Comparison of ENCODE assay signal across 30 cellular contexts in the genomic region with DNA sequence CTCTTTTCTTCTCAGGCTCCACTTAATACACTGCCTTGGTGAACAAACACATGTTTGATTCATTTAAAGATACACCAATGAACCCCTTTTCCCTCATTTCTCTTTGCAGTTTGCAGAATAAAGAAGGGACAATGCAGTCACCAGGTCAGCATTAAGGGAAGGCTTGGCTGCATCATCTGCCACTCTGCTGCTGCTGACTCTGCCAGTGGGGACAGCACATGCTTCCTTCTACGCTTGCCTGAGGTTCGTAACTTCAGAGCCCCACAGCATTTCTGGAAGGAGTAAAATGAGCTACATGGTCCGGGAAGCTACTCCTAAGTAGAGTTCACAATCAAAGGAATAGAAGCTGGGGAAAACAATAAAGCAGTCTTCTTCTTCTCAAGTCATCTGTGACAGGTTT.
"Had no signal": no experiment of that assay in that cellular context is flagged by ENCODE, and none has a peak within 500 bp of the region (broad histone marks: within the 10 kb centered on the region; RNA-seq: fewer than 3 reads in every experiment).

No MANE protein-coding gene starts in this region.

- H3K27me3 Mint-ChIP-seq: activated CD4-positive, alpha-beta memory T cell treated with anti-CD3 and anti-CD28 coated beads for 36 hours; activated CD4-positive, alpha-beta T cell treated with anti-CD3 and anti-CD28 coated beads for 36 hours; activated CD4-positive, alpha-beta T cell treated with anti-CD3 and anti-CD28 coated beads, Interleukin-2, amount 10 ng/mL, durations not matched to agents 24 days and 14 days; activated CD8-positive, alpha-beta memory T cell treated with anti-CD3 and anti-CD28 coated beads, Interleukin-2, amount 10 ng/mL, durations not matched to agents 7 days and 5 days; activated naive CD4-positive, alpha-beta T cell treated with anti-CD3 and anti-CD28 coated beads, Interleukin-2, amount 50 U/mL, for 24 hours; activated naive CD8-positive, alpha-beta T cell treated with anti-CD3 and anti-CD28 coated beads for 36 hours had no signal

- H3K9me3 Mint-ChIP-seq: dendritic cell treated with granulocyte-macrophage colony-stimulating factor and Interleukin-4, amounts not matched to agents 40 ng/mL and 50 ng/mL, for 4 days had no signal

- H3K4me1 ChIP-seq: adrenal gland, body of pancreas had no signal

- H3K27ac ChIP-seq: adrenal gland, body of pancreas, coronary artery, WERI-Rb-1 had no signal

- H3K4me3 ChIP-seq: adrenal gland, body of pancreas, coronary artery, dorsolateral prefrontal cortex had no signal

- H3K27ac Mint-ChIP-seq: activated CD4-positive, alpha-beta memory T cell treated with anti-CD3 and anti-CD28 coated beads for 36 hours; activated CD4-positive, alpha-beta T cell treated with anti-CD3 and anti-CD28 coated beads for 36 hours; activated CD4-positive, alpha-beta T cell treated with anti-CD3 and anti-CD28 coated beads, Interleukin-2, amount 10 ng/mL, durations not matched to agents 24 days and 14 days; activated CD8-positive, alpha-beta memory T cell treated with anti-CD3 and anti-CD28 coated beads, Interleukin-2, amount 10 ng/mL, durations not matched to agents 7 days and 5 days; activated naive CD4-positive, alpha-beta T cell treated with anti-CD3 and anti-CD28 coated beads for 36 hours; activated naive CD4-positive, alpha-beta T cell treated with anti-CD3 and anti-CD28 coated beads, Interleukin-2, amount 50 U/mL, for 24 hours; activated naive CD8-positive, alpha-beta T cell treated with anti-CD3 and anti-CD28 coated beads for 36 hours; activated naive CD8-positive, alpha-beta T cell treated with anti-CD3 and anti-CD28 coated beads, Interleukin-2, amount 50 U/mL, for 24 hours; activated T-helper 1 cell treated with anti-CD3 and anti-CD28 coated beads, Interleukin-12 subunit alpha, Interleukin-12 subunit beta, Interleukin-2, Interleukin-4 antibody, amounts not matched to agents 30 ng/mL and 10 ng/mL and 1 ng/mL, durations not matched to agents 14 hours and 24 hours and 36 hours; activated T-helper 2 cell treated with anti-CD3 and anti-CD28 coated beads, Interferon-gamma antibody, Interleukin-2, Interleukin-4, amounts not matched to agents 10 μg/mL and 5 μg/mL and 100 μg/mL, durations not matched to agents 14 hours and 24 hours and 36 hours; dendritic cell treated with granulocyte-macrophage colony-stimulating factor and Interleukin-4, amounts not matched to agents 40 ng/mL and 50 ng/mL, for 4 days; endodermal cell had no signal

- H3K27me3 ChIP-seq: adrenal gland, body of pancreas had no signal

- H3K36me3 ChIP-seq: adrenal gland, WERI-Rb-1 had no signal

- H3K4me3 Mint-ChIP-seq: activated CD4-positive, alpha-beta memory T cell treated with anti-CD3 and anti-CD28 coated beads for 36 hours; activated CD4-positive, alpha-beta T cell treated with anti-CD3 and anti-CD28 coated beads for 36 hours; activated CD4-positive, alpha-beta T cell treated with anti-CD3 and anti-CD28 coated beads, Interleukin-2, amount 10 ng/mL, durations not matched to agents 24 days and 14 days; activated CD8-positive, alpha-beta memory T cell treated with anti-CD3 and anti-CD28 coated beads, Interleukin-2, amount 10 ng/mL, durations not matched to agents 7 days and 5 days; activated CD8-positive, alpha-beta T cell treated with anti-CD3 and anti-CD28 coated beads, Interleukin-2, amount 10 ng/mL, durations not matched to agents 7 days and 5 days; activated naive CD4-positive, alpha-beta T cell treated with anti-CD3 and anti-CD28 coated beads for 36 hours; activated naive CD4-positive, alpha-beta T cell treated with anti-CD3 and anti-CD28 coated beads, Interleukin-2, amount 50 U/mL, for 24 hours; activated naive CD8-positive, alpha-beta T cell treated with anti-CD3 and anti-CD28 coated beads for 36 hours; activated naive CD8-positive, alpha-beta T cell treated with anti-CD3 and anti-CD28 coated beads, Interleukin-2, amount 50 U/mL, for 24 hours; activated T-helper 1 cell treated with anti-CD3 and anti-CD28 coated beads, Interleukin-12 subunit alpha, Interleukin-12 subunit beta, Interleukin-2, Interleukin-4 antibody, amounts not matched to agents 30 ng/mL and 10 ng/mL and 1 ng/mL, durations not matched to agents 14 hours and 24 hours and 36 hours; dendritic cell treated with granulocyte-macrophage colony-stimulating factor and Interleukin-4, amounts not matched to agents 40 ng/mL and 50 ng/mL, for 4 days; endodermal cell had no signal

- H3K4me1 Mint-ChIP-seq: endodermal cell had no signal

- H3K36me3 Mint-ChIP-seq: activated CD8-positive, alpha-beta memory T cell treated with anti-CD3 and anti-CD28 coated beads, Interleukin-2, amount 10 ng/mL, durations not matched to agents 7 days and 5 days had no signal

- DNase-seq: activated CD4-positive, alpha-beta memory T cell treated with anti-CD3 and anti-CD28 coated beads for 36 hours; activated CD4-positive, alpha-beta T cell treated with anti-CD3 and anti-CD28 coated beads for 36 hours; activated CD4-positive, CD25-positive, alpha-beta regulatory T cell; activated CD4-positive, CD25-positive, alpha-beta regulatory T cell treated with anti-CD3 and anti-CD28 coated beads, Interleukin-2, amount 50 U/mL, for 72 hours; activated CD8-positive, alpha-beta memory T cell treated with anti-CD3 and anti-CD28 coated beads, Interleukin-2, amount 10 ng/mL, durations not matched to agents 7 days and 5 days; activated CD8-positive, alpha-beta memory T cell treated with anti-CD3 and anti-CD28 coated beads, Interleukin-2, amount 50 U/mL, for 4 hours; activated effector memory CD4-positive, alpha-beta T cell treated with anti-CD3 and anti-CD28 coated beads, Interleukin-2, amount 50 U/mL, for 16 hours; activated naive CD8-positive, alpha-beta T cell treated with anti-CD3 and anti-CD28 coated beads for 36 hours; activated naive CD8-positive, alpha-beta T cell treated with anti-CD3 and anti-CD28 coated beads, Interleukin-2, amount 50 U/mL, for 24 hours; activated T-cell treated with anti-CD3 and anti-CD28 coated beads, Interleukin-2, amount 50 U/mL, for 1 hour; activated T-cell treated with anti-CD3 and anti-CD28 coated beads, Interleukin-2, amount 50 U/mL, for 48 hours; adrenal gland; amygdala; aorta; body of pancreas; effector memory CD4-positive, alpha-beta T cell; endodermal cell; foreskin fibroblast; head of caudate nucleus; WERI-Rb-1 had no signal

- H3K9me3 ChIP-seq: adrenal gland, body of pancreas had no signal

- ATAC-seq: activated CD4-positive, alpha-beta T cell treated with anti-CD3 and anti-CD28 coated beads for 36 hours; activated CD8-positive, alpha-beta memory T cell treated with anti-CD3 and anti-CD28 coated beads, Interleukin-2, amount 10 ng/mL, durations not matched to agents 7 days and 5 days; activated naive CD8-positive, alpha-beta T cell treated with anti-CD3 and anti-CD28 coated beads, Interleukin-2, amount 50 U/mL, for 24 hours; body of pancreas; esophagus mucosa had no signal
